ENCODE assay signal across 8 cellular contexts in the genomic region with DNA sequence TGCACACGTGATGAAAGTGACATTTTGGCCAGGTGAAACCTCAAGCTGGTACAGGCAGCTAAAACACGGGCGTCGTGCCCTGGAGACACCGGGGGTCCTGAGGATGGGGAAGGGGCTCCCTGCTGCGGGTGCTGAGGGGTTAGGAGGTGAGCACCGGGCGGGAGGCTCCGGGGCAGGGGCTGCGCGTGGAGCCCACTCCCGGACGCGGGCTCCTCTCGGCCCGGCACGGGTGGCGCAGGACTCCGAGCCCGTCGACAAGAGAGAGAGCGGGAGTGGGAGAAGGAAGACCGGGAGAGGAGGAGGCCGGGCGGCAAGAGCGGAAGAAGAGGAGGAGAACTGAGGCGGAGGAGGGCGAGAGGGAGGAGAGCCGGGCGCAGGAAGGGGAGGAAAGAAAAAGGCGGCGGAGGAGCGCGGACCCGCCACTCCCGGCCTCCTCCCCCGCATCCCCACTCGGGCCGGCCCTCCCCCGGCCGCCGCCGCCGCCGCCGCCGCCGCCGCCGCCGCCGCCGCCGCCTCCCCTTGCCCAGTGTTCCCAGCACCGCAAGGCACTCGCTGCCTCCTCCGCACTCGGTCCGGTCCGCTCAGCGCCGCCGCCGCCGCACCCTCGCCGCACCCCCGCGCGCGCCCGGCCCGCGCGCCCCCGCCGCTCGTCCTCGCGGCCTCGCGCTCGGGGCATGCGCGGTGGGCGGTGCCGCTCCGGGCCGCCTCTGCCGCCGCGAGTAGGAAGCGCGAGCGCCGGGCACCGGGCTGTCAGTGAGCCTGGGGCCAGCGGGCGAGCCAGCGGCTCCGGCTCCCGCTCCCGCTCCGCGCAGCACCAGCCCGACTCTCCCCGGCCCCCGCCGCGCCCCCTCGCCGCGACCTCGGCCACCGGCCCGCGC. TPM values are rescaled to one million over a fixed set of nuclear protein-coding genes. Genes with fewer than 3 reads are reported as not detected.
A peak's percentile ranks its signal among the peaks of the same experiment; 100 is the strongest.
DNase-seq lines count a peak whose midpoint lies in the region; ATAC-seq and TF ChIP-seq lines count a peak whose summit lies in the region.

PRKCA (plus strand) TSS at position 750 of the 878 bp plus-strand sequence.

- intact Hi-C loops in psoas muscle (cut with DNase I), result loop anchor here in 1 of 2 donors (2.0 kb wide), 1 partner anchor 47 kb away; no protein-coding TSS in a partner anchor
- intact Hi-C loops in vagina (cut with DNase I), result no loop called here

- H3K4me1 Mint-ChIP-seq in T-helper 17 cell, result peaks cover 46% of the 10 kb centered on the region

- H3K36me3 Mint-ChIP-seq in T-helper 17 cell (ENCODE audit: low read depth), result peaks cover 8% of the 10 kb centered on the region

- H3K27me3 ChIP-seq in right atrium auricular region, result no peaks in the 10 kb centered on the region
- H3K27me3 ChIP-seq in psoas muscle (ENCODE audit: insufficient read depth in 3 of 3, low read length in 2 of 3), result no peaks in the 10 kb centered on the region
- no peaks in the 10 kb centered on the region for H3K27me3 ChIP-seq in vagina

- H3K27ac ChIP-seq in angular gyrus (ENCODE audit: low read depth, low read length) (peak within 1 kb of the TSS; percentile 40), right atrium auricular region (peak within 1 kb of the TSS; percentile 82 to 83), psoas muscle (peak within 1 kb of the TSS; percentile 80), vagina (peak within 1 kb of the TSS; percentile 91)

- H3K27ac Mint-ChIP-seq in T-helper 17 cell, result peak within 1 kb of the TSS; percentile 91

- H3K4me3 Mint-ChIP-seq in T-helper 17 cell, result peak within 1 kb of the TSS; percentile 97

- TF ChIP-seq CTCF in right atrium auricular region (IDR thresholded peaks at IDR 0.05) (no peak), psoas muscle (IDR thresholded peaks at IDR 0.05) (no peak), vagina (IDR thresholded peaks at IDR 0.05) (no peak)

- H3K36me3 ChIP-seq in right atrium auricular region (no peaks in the 10 kb centered on the region), psoas muscle (ENCODE audit: insufficient read depth in 1 of 2, low read depth in 1 of 2) (no peaks in the 10 kb centered on the region), vagina (no peaks in the 10 kb centered on the region)

- H3K4me1 ChIP-seq in right atrium auricular region (peaks cover 0 to 21% of the 10 kb centered on the region in 2 donors), psoas muscle (peaks cover 7% of the 10 kb centered on the region), vagina (peaks cover 39% of the 10 kb centered on the region)

- DNase-seq in DMS 273 (lab: John Stamatoyannopoulos, UW; ENCODE audit: unreplicated experiment) (peak; percentile 93), Kasumi-1 (lab: John Stamatoyannopoulos, UW) (peak; percentile 71 to 76), T-helper 17 cell (peak; percentile 65 to 75 (median 70)), right atrium auricular region (ENCODE audit: low spot score) (no peak), psoas muscle (peak; percentile 81 to 85), vagina (ENCODE audit: extremely low spot score in 2 of 2) (no peak)

- H3K27me3 Mint-ChIP-seq in T-helper 17 cell, result no peaks in the 10 kb centered on the region

- 1% methylated on average over 33 to 103 of the region's 117 CpGs for WGBS in psoas muscle, 3 donors

- TF ChIP-seq POLR2A in vagina (IDR thresholded peaks at IDR 0.05), result peak in 1 of 2 donors; percentile 87

- ATAC-seq in GM21576 (IDR thresholded peaks at IDR 0.05; ENCODE audit: unreplicated experiment) (peak; percentile 85), T-helper 17 cell (peak; percentile 78), psoas muscle (peak; percentile 82 to 88 (median 86))

- peak within 1 kb of the TSS; percentile 73 to 90 for H3K4me3 ChIP-seq in right atrium auricular region
- peak within 1 kb of the TSS; percentile 90 for H3K4me3 ChIP-seq in psoas muscle
- peak within 1 kb of the TSS; percentile 71 to 93 for H3K4me3 ChIP-seq in vagina

- H3K9me3 ChIP-seq in T-helper 17 cell (ENCODE audit: control insufficient read depth, low read length, poor library complexity, severe bottlenecking) (no peaks in the 10 kb centered on the region), right atrium auricular region (no peaks in the 10 kb centered on the region), psoas muscle (no peaks in the 10 kb centered on the region), vagina (no peaks in the 10 kb centered on the region)

RNA-seq across cellular contexts. Expression of gene PRKCA, which starts in this region (rescaled TPM):
- total RNA-seq in T-helper 17 cell, result 10 to 100 TPM; 84.9 to 93.9 TPM
- 1 to 10 TPM; 6.4 to 6.6 TPM for total RNA-seq in right atrium auricular region
- total RNA-seq in psoas muscle, result 10 to 100 TPM in 1 of 4 donors, 1 to 10 TPM in 3; 4.1 to 15.5 (median 8.8) TPM
- polyA plus RNA-seq in psoas muscle, result 10 to 100 TPM in 1 of 3 donors, 1 to 10 TPM in 1, under 1 TPM in 1; 0.35 to 14.5 (median 3.2) TPM
- 15.5 TPM for total RNA-seq in vagina

Comparison
In these comparisons a context has a peak if more than half of its experiments do, and no peak if none do; other contexts are left out.
1. DNase-seq: peak in DMS 273 (single experiment), Kasumi-1 (2 of 2), T-helper 17 cell (3 of 3) and psoas muscle (2 of 2); none in right atrium auricular region (single experiment) and vagina (0 of 2).
2. H3K27ac ChIP-seq: peak in every context shown above with its lines; median percentile 91 in vagina; 82 in right atrium auricular region; 80 in psoas muscle; 40 in angular gyrus.
3. Peak in every context shown above with its lines, with median percentiles within 50 percentile points of each other: ATAC-seq and H3K4me3 ChIP-seq.